Comparison of ENCODE assay signal across 1 cellular context in the genomic region with DNA sequence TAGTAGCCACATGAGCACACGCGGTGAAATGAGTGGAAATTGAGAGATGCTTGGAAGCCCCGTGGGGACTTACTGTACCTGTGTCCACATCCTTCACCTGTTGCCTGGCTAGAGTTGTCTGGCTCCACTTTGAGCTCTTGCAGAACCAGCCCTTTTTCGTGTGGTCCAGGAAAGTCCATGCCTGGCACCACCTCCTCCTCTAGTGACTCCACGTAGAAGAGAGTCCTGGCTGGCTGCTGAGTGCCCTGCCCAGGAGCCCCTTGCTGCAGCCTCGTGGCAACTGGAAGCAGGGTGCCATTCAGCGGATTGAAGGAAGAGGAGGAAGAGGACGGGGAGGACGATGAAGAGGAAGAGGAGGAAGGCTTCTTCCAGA.
TF ChIP-seq lines count a peak whose summit lies in the region.

No MANE protein-coding gene starts in this region.

TF ChIP-seq in GM23338, 12 proteins besides CTCF, POLR2A, EP300 and RAD21 (continued from another document):
- TF ChIP-seq, protein P1, sequence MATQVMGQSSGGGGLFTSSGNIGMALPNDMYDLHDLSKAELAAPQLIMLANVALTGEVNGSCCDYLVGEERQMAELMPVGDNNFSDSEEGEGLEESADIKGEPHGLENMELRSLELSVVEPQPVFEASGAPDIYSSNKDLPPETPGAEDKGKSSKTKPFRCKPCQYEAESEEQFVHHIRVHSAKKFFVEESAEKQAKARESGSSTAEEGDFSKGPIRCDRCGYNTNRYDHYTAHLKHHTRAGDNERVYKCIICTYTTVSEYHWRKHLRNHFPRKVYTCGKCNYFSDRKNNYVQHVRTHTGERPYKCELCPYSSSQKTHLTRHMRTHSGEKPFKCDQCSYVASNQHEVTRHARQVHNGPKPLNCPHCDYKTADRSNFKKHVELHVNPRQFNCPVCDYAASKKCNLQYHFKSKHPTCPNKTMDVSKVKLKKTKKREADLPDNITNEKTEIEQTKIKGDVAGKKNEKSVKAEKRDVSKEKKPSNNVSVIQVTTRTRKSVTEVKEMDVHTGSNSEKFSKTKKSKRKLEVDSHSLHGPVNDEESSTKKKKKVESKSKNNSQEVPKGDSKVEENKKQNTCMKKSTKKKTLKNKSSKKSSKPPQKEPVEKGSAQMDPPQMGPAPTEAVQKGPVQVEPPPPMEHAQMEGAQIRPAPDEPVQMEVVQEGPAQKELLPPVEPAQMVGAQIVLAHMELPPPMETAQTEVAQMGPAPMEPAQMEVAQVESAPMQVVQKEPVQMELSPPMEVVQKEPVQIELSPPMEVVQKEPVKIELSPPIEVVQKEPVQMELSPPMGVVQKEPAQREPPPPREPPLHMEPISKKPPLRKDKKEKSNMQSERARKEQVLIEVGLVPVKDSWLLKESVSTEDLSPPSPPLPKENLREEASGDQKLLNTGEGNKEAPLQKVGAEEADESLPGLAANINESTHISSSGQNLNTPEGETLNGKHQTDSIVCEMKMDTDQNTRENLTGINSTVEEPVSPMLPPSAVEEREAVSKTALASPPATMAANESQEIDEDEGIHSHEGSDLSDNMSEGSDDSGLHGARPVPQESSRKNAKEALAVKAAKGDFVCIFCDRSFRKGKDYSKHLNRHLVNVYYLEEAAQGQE (IDR thresholded peaks at IDR 0.05; ENCODE audit: unreplicated experiment), result no peak
- TF ChIP-seq CREB1 (CRISPR knock-in tag; IDR thresholded peaks at IDR 0.05; ENCODE audit: low read depth) (no peak), EZH2 (IDR thresholded peaks at IDR 0.05; ENCODE audit: low read depth, unreplicated experiment) (peak; percentile 60), JUNB (IDR thresholded peaks at IDR 0.05; ENCODE audit: unreplicated experiment) (no peak), EZH2phosphoT487 (IDR thresholded peaks at IDR 0.05; ENCODE audit: unreplicated experiment) (no peak)
- TF ChIP-seq, protein P2, sequence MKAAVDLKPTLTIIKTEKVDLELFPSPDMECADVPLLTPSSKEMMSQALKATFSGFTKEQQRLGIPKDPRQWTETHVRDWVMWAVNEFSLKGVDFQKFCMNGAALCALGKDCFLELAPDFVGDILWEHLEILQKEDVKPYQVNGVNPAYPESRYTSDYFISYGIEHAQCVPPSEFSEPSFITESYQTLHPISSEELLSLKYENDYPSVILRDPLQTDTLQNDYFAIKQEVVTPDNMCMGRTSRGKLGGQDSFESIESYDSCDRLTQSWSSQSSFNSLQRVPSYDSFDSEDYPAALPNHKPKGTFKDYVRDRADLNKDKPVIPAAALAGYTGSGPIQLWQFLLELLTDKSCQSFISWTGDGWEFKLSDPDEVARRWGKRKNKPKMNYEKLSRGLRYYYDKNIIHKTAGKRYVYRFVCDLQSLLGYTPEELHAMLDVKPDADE (IDR thresholded peaks at IDR 0.05), result no peak
- TF ChIP-seq, protein P3, sequence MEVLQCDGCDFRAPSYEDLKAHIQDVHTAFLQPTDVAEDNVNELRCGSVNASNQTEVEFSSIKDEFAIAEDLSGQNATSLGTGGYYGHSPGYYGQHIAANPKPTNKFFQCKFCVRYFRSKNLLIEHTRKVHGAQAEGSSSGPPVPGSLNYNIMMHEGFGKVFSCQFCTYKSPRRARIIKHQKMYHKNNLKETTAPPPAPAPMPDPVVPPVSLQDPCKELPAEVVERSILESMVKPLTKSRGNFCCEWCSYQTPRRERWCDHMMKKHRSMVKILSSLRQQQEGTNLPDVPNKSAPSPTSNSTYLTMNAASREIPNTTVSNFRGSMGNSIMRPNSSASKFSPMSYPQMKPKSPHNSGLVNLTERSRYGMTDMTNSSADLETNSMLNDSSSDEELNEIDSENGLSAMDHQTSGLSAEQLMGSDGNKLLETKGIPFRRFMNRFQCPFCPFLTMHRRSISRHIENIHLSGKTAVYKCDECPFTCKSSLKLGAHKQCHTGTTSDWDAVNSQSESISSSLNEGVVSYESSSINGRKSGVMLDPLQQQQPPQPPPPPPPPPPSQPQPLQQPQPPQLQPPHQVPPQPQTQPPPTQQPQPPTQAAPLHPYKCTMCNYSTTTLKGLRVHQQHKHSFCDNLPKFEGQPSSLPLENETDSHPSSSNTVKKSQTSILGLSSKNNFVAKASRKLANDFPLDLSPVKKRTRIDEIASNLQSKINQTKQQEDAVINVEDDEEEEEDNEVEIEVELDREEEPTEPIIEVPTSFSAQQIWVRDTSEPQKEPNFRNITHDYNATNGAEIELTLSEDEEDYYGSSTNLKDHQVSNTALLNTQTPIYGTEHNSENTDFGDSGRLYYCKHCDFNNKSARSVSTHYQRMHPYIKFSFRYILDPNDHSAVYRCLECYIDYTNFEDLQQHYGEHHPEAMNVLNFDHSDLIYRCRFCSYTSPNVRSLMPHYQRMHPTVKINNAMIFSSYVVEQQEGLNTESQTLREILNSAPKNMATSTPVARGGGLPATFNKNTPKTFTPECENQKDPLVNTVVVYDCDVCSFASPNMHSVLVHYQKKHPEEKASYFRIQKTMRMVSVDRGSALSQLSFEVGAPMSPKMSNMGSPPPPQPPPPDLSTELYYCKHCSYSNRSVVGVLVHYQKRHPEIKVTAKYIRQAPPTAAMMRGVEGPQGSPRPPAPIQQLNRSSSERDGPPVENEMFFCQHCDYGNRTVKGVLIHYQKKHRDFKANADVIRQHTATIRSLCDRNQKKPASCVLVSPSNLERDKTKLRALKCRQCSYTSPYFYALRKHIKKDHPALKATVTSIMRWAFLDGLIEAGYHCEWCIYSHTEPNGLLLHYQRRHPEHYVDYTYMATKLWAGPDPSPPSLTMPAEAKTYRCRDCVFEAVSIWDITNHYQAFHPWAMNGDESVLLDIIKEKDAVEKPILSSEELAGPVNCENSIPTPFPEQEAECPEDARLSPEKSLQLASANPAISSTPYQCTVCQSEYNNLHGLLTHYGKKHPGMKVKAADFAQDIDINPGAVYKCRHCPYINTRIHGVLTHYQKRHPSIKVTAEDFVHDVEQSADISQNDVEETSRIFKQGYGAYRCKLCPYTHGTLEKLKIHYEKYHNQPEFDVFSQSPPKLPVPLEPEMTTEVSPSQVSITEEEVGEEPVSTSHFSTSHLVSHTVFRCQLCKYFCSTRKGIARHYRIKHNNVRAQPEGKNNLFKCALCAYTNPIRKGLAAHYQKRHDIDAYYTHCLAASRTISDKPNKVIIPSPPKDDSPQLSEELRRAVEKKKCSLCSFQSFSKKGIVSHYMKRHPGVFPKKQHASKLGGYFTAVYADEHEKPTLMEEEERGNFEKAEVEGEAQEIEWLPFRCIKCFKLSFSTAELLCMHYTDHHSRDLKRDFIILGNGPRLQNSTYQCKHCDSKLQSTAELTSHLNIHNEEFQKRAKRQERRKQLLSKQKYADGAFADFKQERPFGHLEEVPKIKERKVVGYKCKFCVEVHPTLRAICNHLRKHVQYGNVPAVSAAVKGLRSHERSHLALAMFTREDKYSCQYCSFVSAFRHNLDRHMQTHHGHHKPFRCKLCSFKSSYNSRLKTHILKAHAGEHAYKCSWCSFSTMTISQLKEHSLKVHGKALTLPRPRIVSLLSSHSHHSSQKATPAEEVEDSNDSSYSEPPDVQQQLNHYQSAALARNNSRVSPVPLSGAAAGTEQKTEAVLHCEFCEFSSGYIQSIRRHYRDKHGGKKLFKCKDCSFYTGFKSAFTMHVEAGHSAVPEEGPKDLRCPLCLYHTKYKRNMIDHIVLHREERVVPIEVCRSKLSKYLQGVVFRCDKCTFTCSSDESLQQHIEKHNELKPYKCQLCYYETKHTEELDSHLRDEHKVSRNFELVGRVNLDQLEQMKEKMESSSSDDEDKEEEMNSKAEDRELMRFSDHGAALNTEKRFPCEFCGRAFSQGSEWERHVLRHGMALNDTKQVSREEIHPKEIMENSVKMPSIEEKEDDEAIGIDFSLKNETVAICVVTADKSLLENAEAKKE (CRISPR knock-in tag; IDR thresholded peaks at IDR 0.05), result no peak
